In genomic region chr2:106492913-106493312, GRCh38 we compare ENCODE assay signal across 14 cellular contexts. TPM values are rescaled to one million over a fixed set of nuclear protein-coding genes. Genes with fewer than 3 reads are reported as not detected.
DNase-seq lines count a peak whose midpoint lies in the region; ATAC-seq and TF ChIP-seq lines count a peak whose summit lies in the region.
"Not testable (repeated sequence)": the region's sequence is repeated elsewhere in the genome, so short reads cannot be mapped to it uniquely, and the experiment has no call there.
"Had no signal": no experiment of that assay in that cellular context is flagged by ENCODE, and none has a peak within 500 bp of the region (broad histone marks: within the 10 kb centered on the region; RNA-seq: fewer than 3 reads in every experiment).

No MANE protein-coding gene starts in this region.

- not testable (repeated sequence) for TF ChIP-seq CTCF in WTC11 (IDR thresholded peaks at IDR 0.05); epithelial cell of esophagus (IDR thresholded peaks at IDR 0.05; ENCODE audit: insufficient read depth, low read depth, low read length, missing control alignments); lower lobe of right lung (IDR thresholded peaks at IDR 0.05); ovary (IDR thresholded peaks at IDR 0.05); thyroid gland (IDR thresholded peaks at IDR 0.05)

- TF ChIP-seq EP300 in ovary (IDR thresholded peaks at IDR 0.05): not testable (repeated sequence)

- H3K27ac Mint-ChIP-seq in WTC11: not testable (repeated sequence)

- POLR2A ChIA-PET in WTC11 (lab: Charles Lee): not testable (repeated sequence)

- H3K9me3 Mint-ChIP-seq in WTC11: not testable (repeated sequence)

- H3K4me3 ChIP-seq in epithelial cell of esophagus (ENCODE audit: low read length); right cardiac atrium (ENCODE audit: low read length); lower lobe of right lung; ovary; thyroid gland (replicated peaks in 1 of 3): not testable (repeated sequence)

- not testable (repeated sequence) for H3K27ac ChIP-seq in right cardiac atrium (ENCODE audit: low read length); lower lobe of right lung; ovary; thyroid gland

- H3K4me1 Mint-ChIP-seq in WTC11: not testable (repeated sequence)

- CTCF ChIA-PET in WTC11 (lab: Charles Lee): not testable (repeated sequence)

- WGBS in right cardiac atrium: 33% methylated on average over 6 of the region's 6 CpGs
- 11 to 30% (median 18%) methylated on average over 6 of the region's 6 CpGs for WGBS in ovary, 3 donors
- 20 to 37% methylated on average over 6 of the region's 6 CpGs for WGBS in thyroid gland, 2 donors

- not testable (repeated sequence) for H3K4me1 ChIP-seq in right cardiac atrium (ENCODE audit: control insufficient read depth, insufficient read depth, low read length); lower lobe of right lung; ovary (ENCODE audit: insufficient read depth); thyroid gland

- H3K9me3 ChIP-seq in right cardiac atrium (ENCODE audit: control insufficient read depth, low read length); lower lobe of right lung; ovary; thyroid gland: not testable (repeated sequence)

- not testable (repeated sequence) for H3K27me3 ChIP-seq in right cardiac atrium (ENCODE audit: control insufficient read depth, insufficient read depth); lower lobe of right lung (ENCODE audit: low read depth); ovary; thyroid gland

- peak; percentile 82 for ATAC-seq in WTC11
- peak; percentile 16 to 20 for ATAC-seq in right cardiac atrium
- peak; percentile 62 to 81 for ATAC-seq in lower lobe of right lung

- H3K36me3 Mint-ChIP-seq in WTC11: not testable (repeated sequence)

- not testable (repeated sequence) for H3K36me3 ChIP-seq in lower lobe of right lung, ovary, thyroid gland

- TF ChIP-seq POLR2A in ovary (IDR thresholded peaks at IDR 0.05); thyroid gland (IDR thresholded peaks at IDR 0.05): not testable (repeated sequence)

- intact Hi-C loops in right cardiac atrium (cut with DNase I); lower lobe of right lung (cut with DNase I); ovary (cut with DNase I); thyroid gland (cut with DNase I): not testable (repeated sequence)

- not testable (repeated sequence) for H3K4me3 Mint-ChIP-seq in WTC11

- H3K27me3 Mint-ChIP-seq in WTC11 (ENCODE audit: low read depth): not testable (repeated sequence)

- DNase-seq in ELF-1 (ENCODE audit: low read depth, low spot score) (peak; percentile 47), epithelial cell of esophagus (ENCODE audit: low read depth) (peak; percentile 5), right cardiac atrium (peak in 2 of 3 donors; percentile 24 to 75), ovary (peak in 4 of 5 donors; percentile 11 to 52 (median 24)), thyroid gland (peak; percentile 44 to 58)
- DNase-seq in WTC11 (ENCODE audit: low spot score); lower lobe of right lung: not testable (repeated sequence)

RNA-seq across cellular contexts. Expression of gene CD8B2, which starts 5.7 kb away (rescaled TPM):
- total RNA-seq in WTC11 (2021) (0.09 TPM in 1 of 3 replicates, not detected in the others), right cardiac atrium (not detected), lower lobe of right lung (0.21 TPM), ovary (under 1 TPM in 1 of 7 donors, not detected in 6; 0.07 TPM), thyroid gland (under 1 TPM in 1 of 4 donors, not detected in 3; 0.24 TPM)
- polyA plus RNA-seq in right cardiac atrium (not detected), ovary (not detected)
- total RNA-seq: A172, Calu3, G401, HepG2, HFFc6, HT1080 had no signal
- polyA plus RNA-seq: BJ, HepG2 had no signal

RNA-seq across cellular contexts. Expression of gene RGPD3, which starts 24.7 kb away (rescaled TPM):
- 0.07 to 0.11 TPM (median 0.11 TPM) in 3 replicates for total RNA-seq in WTC11 (2021)
- under 1 TPM in 2 of 4 donors, not detected in 2; 0.09 to 0.25 TPM for total RNA-seq in right cardiac atrium
- polyA plus RNA-seq in right cardiac atrium: 0.11 TPM
- total RNA-seq in lower lobe of right lung: 0.21 TPM
- total RNA-seq in ovary: under 1 TPM; 0.08 to 0.80 (median 0.18) TPM
- polyA plus RNA-seq in ovary: under 1 TPM; 0.12 to 0.15 TPM
- 1 to 10 TPM in 1 of 4 donors, under 1 TPM in 3; 0.63 to 1.2 (median 0.70) TPM for total RNA-seq in thyroid gland
- total RNA-seq: Calu3 had no signal

Comparison
In these comparisons a context has a peak if more than half of its experiments do, and no peak if none do; other contexts are left out.
1. ATAC-seq: peak in every context shown above with its lines; median percentile 82 in WTC11; 72 in lower lobe of right lung; 18 in right cardiac atrium.